2 cellular contexts compared by ENCODE assay signal in the genomic region with DNA sequence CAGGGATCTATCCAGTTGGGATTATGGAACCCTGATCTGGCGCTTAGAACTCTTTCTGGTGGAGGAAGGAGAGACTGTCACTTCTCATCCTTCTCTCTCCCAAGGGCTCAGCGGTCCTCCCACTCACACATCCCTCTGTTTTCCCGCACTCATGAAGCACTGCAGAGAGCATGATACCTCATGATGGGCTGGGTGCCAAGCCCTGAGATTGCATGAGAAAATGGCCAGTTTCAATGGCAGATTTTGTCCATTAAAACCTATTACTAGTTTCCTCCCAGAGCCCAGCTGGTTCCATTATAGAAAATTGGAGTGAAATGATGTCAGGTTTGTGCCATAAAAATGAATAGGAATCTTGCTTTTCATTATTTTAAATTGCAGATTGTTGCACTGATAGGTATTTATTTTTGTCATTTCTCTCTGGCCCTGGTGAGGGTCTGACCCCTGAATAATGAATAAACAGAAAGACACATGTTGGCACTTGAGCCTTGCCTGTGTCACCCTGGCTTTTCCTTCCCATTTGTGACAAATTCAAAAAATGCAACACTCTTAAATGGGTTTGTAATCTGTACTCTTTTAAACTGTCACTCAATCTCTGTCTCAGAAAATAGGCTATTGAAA.
TF ChIP-seq lines count a peak whose summit lies in the region.

No MANE protein-coding gene starts in this region.

TF ChIP-seq in SK-N-SH, 30 proteins besides CTCF, POLR2A, EP300 and RAD21 (continued from another document):
- TF ChIP-seq, protein P1, sequence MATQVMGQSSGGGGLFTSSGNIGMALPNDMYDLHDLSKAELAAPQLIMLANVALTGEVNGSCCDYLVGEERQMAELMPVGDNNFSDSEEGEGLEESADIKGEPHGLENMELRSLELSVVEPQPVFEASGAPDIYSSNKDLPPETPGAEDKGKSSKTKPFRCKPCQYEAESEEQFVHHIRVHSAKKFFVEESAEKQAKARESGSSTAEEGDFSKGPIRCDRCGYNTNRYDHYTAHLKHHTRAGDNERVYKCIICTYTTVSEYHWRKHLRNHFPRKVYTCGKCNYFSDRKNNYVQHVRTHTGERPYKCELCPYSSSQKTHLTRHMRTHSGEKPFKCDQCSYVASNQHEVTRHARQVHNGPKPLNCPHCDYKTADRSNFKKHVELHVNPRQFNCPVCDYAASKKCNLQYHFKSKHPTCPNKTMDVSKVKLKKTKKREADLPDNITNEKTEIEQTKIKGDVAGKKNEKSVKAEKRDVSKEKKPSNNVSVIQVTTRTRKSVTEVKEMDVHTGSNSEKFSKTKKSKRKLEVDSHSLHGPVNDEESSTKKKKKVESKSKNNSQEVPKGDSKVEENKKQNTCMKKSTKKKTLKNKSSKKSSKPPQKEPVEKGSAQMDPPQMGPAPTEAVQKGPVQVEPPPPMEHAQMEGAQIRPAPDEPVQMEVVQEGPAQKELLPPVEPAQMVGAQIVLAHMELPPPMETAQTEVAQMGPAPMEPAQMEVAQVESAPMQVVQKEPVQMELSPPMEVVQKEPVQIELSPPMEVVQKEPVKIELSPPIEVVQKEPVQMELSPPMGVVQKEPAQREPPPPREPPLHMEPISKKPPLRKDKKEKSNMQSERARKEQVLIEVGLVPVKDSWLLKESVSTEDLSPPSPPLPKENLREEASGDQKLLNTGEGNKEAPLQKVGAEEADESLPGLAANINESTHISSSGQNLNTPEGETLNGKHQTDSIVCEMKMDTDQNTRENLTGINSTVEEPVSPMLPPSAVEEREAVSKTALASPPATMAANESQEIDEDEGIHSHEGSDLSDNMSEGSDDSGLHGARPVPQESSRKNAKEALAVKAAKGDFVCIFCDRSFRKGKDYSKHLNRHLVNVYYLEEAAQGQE (IDR thresholded peaks at IDR 0.05; ENCODE audit: low read depth, low read length), result no peak
- peak; percentile 96 for TF ChIP-seq RCOR1 (IDR thresholded peaks at IDR 0.05; ENCODE audit: low read length)
- peak; percentile 17; the same call in 1 of the 2 replicates for TF ChIP-seq NFIC (IDR thresholded peaks at IDR 0.05; ENCODE audit: borderline replicate concordance)
- peak; percentile 21 for TF ChIP-seq CHD2 (IDR thresholded peaks at IDR 0.05; ENCODE audit: low read length, partially characterized antibody)
- TF ChIP-seq JUND (IDR thresholded peaks at IDR 0.05), result no peak
- TF ChIP-seq RXRA (IDR thresholded peaks at IDR 0.05; ENCODE audit: borderline replicate concordance, low read depth), result no peak
- no peak for TF ChIP-seq MAX (IDR thresholded peaks at IDR 0.05; ENCODE audit: low read depth)

TF ChIP-seq in WTC11, 78 proteins besides CTCF, POLR2A, EP300 and RAD21 (continued from another document):
- no peak for TF ChIP-seq AR (CRISPR knock-in tag; IDR thresholded peaks at IDR 0.05)
- no peak for TF ChIP-seq ZNF532 (CRISPR knock-in tag; IDR thresholded peaks at IDR 0.05; ENCODE audit: borderline replicate concordance)
- TF ChIP-seq, protein P2, sequence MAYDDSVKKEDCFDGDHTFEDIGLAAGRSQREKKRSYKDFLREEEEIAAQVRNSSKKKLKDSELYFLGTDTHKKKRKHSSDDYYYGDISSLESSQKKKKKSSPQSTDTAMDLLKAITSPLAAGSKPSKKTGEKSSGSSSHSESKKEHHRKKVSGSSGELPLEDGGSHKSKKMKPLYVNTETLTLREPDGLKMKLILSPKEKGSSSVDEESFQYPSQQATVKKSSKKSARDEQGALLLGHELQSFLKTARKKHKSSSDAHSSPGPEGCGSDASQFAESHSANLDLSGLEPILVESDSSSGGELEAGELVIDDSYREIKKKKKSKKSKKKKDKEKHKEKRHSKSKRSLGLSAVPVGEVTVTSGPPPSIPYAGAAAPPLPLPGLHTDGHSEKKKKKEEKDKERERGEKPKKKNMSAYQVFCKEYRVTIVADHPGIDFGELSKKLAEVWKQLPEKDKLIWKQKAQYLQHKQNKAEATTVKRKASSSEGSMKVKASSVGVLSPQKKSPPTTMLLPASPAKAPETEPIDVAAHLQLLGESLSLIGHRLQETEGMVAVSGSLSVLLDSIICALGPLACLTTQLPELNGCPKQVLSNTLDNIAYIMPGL (CRISPR knock-in tag; IDR thresholded peaks at IDR 0.05), result no peak
- no peak for TF ChIP-seq NFE2L1 (CRISPR knock-in tag; IDR thresholded peaks at IDR 0.05)
- no peak for TF ChIP-seq GRHL2 (CRISPR knock-in tag; IDR thresholded peaks at IDR 0.05; ENCODE audit: insufficient replicate concordance, severe bottlenecking)
- no peak for TF ChIP-seq PRRX2 (CRISPR knock-in tag; IDR thresholded peaks at IDR 0.05)
- no peak for TF ChIP-seq ZNF396 (CRISPR knock-in tag; IDR thresholded peaks at IDR 0.05; ENCODE audit: borderline replicate concordance)
- TF ChIP-seq ATF2 (CRISPR knock-in tag; IDR thresholded peaks at IDR 0.05; ENCODE audit: borderline replicate concordance, low read depth), result no peak
- no peak for TF ChIP-seq NR1H2 (CRISPR knock-in tag; IDR thresholded peaks at IDR 0.05)
- TF ChIP-seq CDX4 (CRISPR knock-in tag; IDR thresholded peaks at IDR 0.05; ENCODE audit: borderline replicate concordance), result no peak
- no peak for TF ChIP-seq ELF4 (CRISPR knock-in tag; IDR thresholded peaks at IDR 0.05; ENCODE audit: low read depth)
- no peak for TF ChIP-seq E2F4 (CRISPR knock-in tag; IDR thresholded peaks at IDR 0.05; ENCODE audit: borderline replicate concordance, low read depth)
- TF ChIP-seq TP53 (CRISPR knock-in tag; IDR thresholded peaks at IDR 0.05), result no peak
- TF ChIP-seq ZNF423 (CRISPR knock-in tag; IDR thresholded peaks at IDR 0.05), result no peak
- TF ChIP-seq PREB (CRISPR knock-in tag; IDR thresholded peaks at IDR 0.05; ENCODE audit: borderline replicate concordance), result no peak
TF ChIP-seq in WTC11: peak in this region for 0.
